Comparison of ENCODE assay signal across 12 cellular contexts in genomic region chr19:16262618-16263017, GRCh38.
DNase-seq lines count a peak whose midpoint lies in the region; ATAC-seq and TF ChIP-seq lines count a peak whose summit lies in the region.
"Had no signal": no experiment of that assay in that cellular context is flagged by ENCODE, and none has a peak within 500 bp of the region (broad histone marks: within the 10 kb centered on the region; RNA-seq: fewer than 3 reads in every experiment).

No MANE protein-coding gene starts in this region.

- H3K4me1 ChIP-seq in upper lobe of right lung (peaks cover 40% of the 10 kb centered on the region), uterus (no peaks in the 10 kb centered on the region)
- H3K4me1 ChIP-seq: SJSA1 had no signal

- no peak for TF ChIP-seq CTCF in upper lobe of right lung (IDR thresholded peaks at IDR 0.05)
- no peak for TF ChIP-seq CTCF in uterus (IDR thresholded peaks at IDR 0.05)

- H3K4me3 Mint-ChIP-seq in stimulated activated naive CD8-positive, alpha-beta T cell treated with anti-CD3 and anti-CD28 coated beads, Interleukin-15, amount 100 ng/mL, for 72 hours, result peak overlapping the region; percentile 14 to 33
- H3K4me3 Mint-ChIP-seq in T-cell, result peak overlapping the region in 2 of 3 donors; percentile 45 to 66

- peaks cover 0 to 6% of the 10 kb centered on the region in 2 donors for H3K9me3 Mint-ChIP-seq in stimulated activated naive CD8-positive, alpha-beta T cell treated with anti-CD3 and anti-CD28 coated beads, Interleukin-15, amount 100 ng/mL, for 72 hours
- H3K9me3 Mint-ChIP-seq in T-cell, result no peaks in the 10 kb centered on the region

- no peak overlapping the region for H3K4me3 ChIP-seq in upper lobe of right lung
- no peak overlapping the region for H3K4me3 ChIP-seq in uterus
- H3K4me3 ChIP-seq: SJSA1 had no signal

- H3K9me3 ChIP-seq in upper lobe of right lung (no peaks in the 10 kb centered on the region), uterus (no peaks in the 10 kb centered on the region)
- H3K9me3 ChIP-seq: SJSA1 had no signal

- H3K27ac ChIP-seq in upper lobe of right lung (no peak overlapping the region), uterus (no peak overlapping the region)
- H3K27ac ChIP-seq: SJSA1 had no signal

- no peaks in the 10 kb centered on the region for H3K27me3 ChIP-seq in upper lobe of right lung
- H3K27me3 ChIP-seq in uterus, result no peaks in the 10 kb centered on the region
- H3K27me3 ChIP-seq: SJSA1 had no signal

- H3K27ac Mint-ChIP-seq in stimulated activated naive CD8-positive, alpha-beta T cell treated with anti-CD3 and anti-CD28 coated beads, Interleukin-15, amount 100 ng/mL, for 72 hours, result peak overlapping the region in 1 of 2 donors; percentile 27
- H3K27ac Mint-ChIP-seq in T-cell, result peak overlapping the region; percentile 82 to 86

- CTCF ChIA-PET in T-cell (lab: Charles Lee), result interaction anchor here in 1 of 2 donors (0.6 to 1.1 kb wide), 2 partner anchors 17 to 98 kb away, joined by 3 read pairs; no protein-coding TSS in a partner anchor

- ATAC-seq in stimulated activated naive CD8-positive, alpha-beta T cell treated with anti-CD3 and anti-CD28 coated beads, Interleukin-15, amount 100 ng/mL, for 72 hours, result no peak
- ATAC-seq in stimulated activated naive CD8-positive, alpha-beta T cell treated with anti-CD3 and anti-CD28 coated beads, Interleukin-15, Interleukin-2, amounts not matched to agents 100 U/mL and 50 U/mL, for 24 hours, result no peak
- no peak for ATAC-seq in T-cell (replicated peaks in 1 of 4)
- peak; percentile 88 for ATAC-seq in left lobe of liver
- ATAC-seq in upper lobe of right lung, result peak; percentile 42
- no peak for ATAC-seq in GM19395 (IDR thresholded peaks at IDR 0.05; ENCODE audit: unreplicated experiment)

- H3K36me3 ChIP-seq in upper lobe of right lung, result no peaks in the 10 kb centered on the region
- no peaks in the 10 kb centered on the region for H3K36me3 ChIP-seq in uterus
- H3K36me3 ChIP-seq: SJSA1 had no signal

- intact Hi-C loops in upper lobe of right lung (cut with DNase I) (no loop called here), uterus (cut with DNase I; ENCODE audit: low total_unique reads) (no loop called here)

- no peak for DNase-seq in stimulated activated naive CD8-positive, alpha-beta T cell treated with anti-CD3 and anti-CD28 coated beads, Interleukin-15, amount 100 ng/mL, for 72 hours
- DNase-seq in stimulated activated naive CD8-positive, alpha-beta T cell treated with anti-CD3 and anti-CD28 coated beads, Interleukin-15, Interleukin-2, amounts not matched to agents 100 U/mL and 50 U/mL, for 24 hours, result no peak
- DNase-seq in T-cell, result no peak
- DNase-seq in left lobe of liver (ENCODE audit: low spot score), result peak; percentile 83
- DNase-seq in upper lobe of right lung, result no peak
- no peak for DNase-seq in uterus
- DNase-seq in effector CD4-positive, alpha-beta T cell, result no peak
- DNase-seq: amygdala, hippocampal formation, NCI-H510A treated with DMSO at 0.1 percent for 48 hours had no signal

- POLR2A ChIA-PET in T-cell (lab: Charles Lee), result interaction anchor here in 1 of 2 donors (0.6 kb wide), 1 partner anchor 501 kb away, joined by 4 read pairs; no protein-coding TSS in a partner anchor

- H3K4me1 Mint-ChIP-seq in stimulated activated naive CD8-positive, alpha-beta T cell treated with anti-CD3 and anti-CD28 coated beads, Interleukin-15, amount 100 ng/mL, for 72 hours, result peaks cover 73% of the 10 kb centered on the region
- H3K4me1 Mint-ChIP-seq in T-cell, result peaks cover 66 to 88% (median 71%) of the 10 kb centered on the region in 3 donors

- peaks cover 56% of the 10 kb centered on the region for H3K27me3 Mint-ChIP-seq in stimulated activated naive CD8-positive, alpha-beta T cell treated with anti-CD3 and anti-CD28 coated beads, Interleukin-15, amount 100 ng/mL, for 72 hours
- no peaks in the 10 kb centered on the region for H3K27me3 Mint-ChIP-seq in T-cell

- TF ChIP-seq POLR2A in uterus (IDR thresholded peaks at IDR 0.05), result no peak

- H3K36me3 Mint-ChIP-seq in T-cell, result no peaks in the 10 kb centered on the region

Comparison
In these comparisons a context has a peak if more than half of its experiments do, and no peak if none do; other contexts are left out.
1. ATAC-seq: peak in left lobe of liver (single experiment) and upper lobe of right lung (single experiment); none in stimulated activated naive CD8-positive, alpha-beta T cell treated with anti-CD3 and anti-CD28 coated beads, Interleukin-15, amount 100 ng/mL, for 72 hours (single experiment), stimulated activated naive CD8-positive, alpha-beta T cell treated with anti-CD3 and anti-CD28 coated beads, Interleukin-15, Interleukin-2, amounts not matched to agents 100 U/mL and 50 U/mL, for 24 hours (single experiment), T-cell (0 of 4) and GM19395 (single experiment).